ENCODE assay signal across 13 cellular contexts in the genomic region with DNA sequence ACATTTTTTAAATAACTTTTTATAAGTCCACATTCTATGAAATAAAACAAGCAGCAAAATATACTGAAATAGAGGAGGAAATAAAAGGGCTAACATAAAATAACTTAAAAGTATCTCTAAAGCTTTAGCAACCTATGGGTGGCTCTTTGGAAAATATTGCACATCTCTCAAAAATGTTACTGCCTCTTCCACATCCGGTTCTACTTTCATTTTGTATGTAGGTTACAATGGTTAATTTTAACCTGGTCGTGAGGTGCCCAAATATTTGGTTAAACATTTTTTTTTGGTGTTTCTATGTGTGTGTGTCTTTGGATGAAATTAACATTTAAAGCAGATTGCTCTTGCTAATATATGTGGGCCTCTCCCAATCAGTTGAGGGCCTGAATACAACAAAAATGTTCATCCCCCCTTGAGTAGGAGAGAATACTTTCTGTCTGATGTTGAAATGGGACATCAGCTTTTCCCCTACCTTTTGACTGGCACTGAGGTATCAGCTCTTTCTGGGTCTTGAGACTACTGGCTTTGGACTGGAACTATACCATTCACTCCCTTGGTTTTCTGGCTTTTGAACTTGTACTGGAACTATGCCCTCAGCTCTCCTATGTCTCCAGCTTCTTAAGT.
A peak's percentile ranks its signal among the peaks of the same experiment; 100 is the strongest.
DNase-seq lines count a peak whose midpoint lies in the region; ATAC-seq and TF ChIP-seq lines count a peak whose summit lies in the region.
"Had no signal": no experiment of that assay in that cellular context is flagged by ENCODE, and none has a peak within 500 bp of the region (broad histone marks: within the 10 kb centered on the region; RNA-seq: fewer than 3 reads in every experiment).

No MANE protein-coding gene starts in this region.

- intact Hi-C loops in tibial artery (cut with DNase I; ENCODE audit: low total_unique reads), result no loop called here

- peak overlapping the region in 1 of 2 donors; percentile 21 for H3K27ac ChIP-seq in tibial artery
- H3K27ac ChIP-seq: neutrophil, SJCRH30 had no signal

- peak; percentile 69 for ATAC-seq in GM19025 (IDR thresholded peaks at IDR 0.05; ENCODE audit: low read depth, unreplicated experiment)
- ATAC-seq in HG02678 (IDR thresholded peaks at IDR 0.05; ENCODE audit: unreplicated experiment), result peak; percentile 79
- peak; percentile 52 for ATAC-seq in HG03558 (IDR thresholded peaks at IDR 0.05; ENCODE audit: extremely low read depth, unreplicated experiment)

- H3K4me3 ChIP-seq in HAP-1 (no peak overlapping the region), tibial artery (no peak overlapping the region)
- H3K4me3 ChIP-seq: SJCRH30 had no signal

- H3K27me3 ChIP-seq in HAP-1 (ENCODE audit: low read depth) (no peaks in the 10 kb centered on the region), tibial artery (no peaks in the 10 kb centered on the region)
- H3K27me3 ChIP-seq: neutrophil, SJCRH30 had no signal

- TF ChIP-seq CTCF in tibial artery (IDR thresholded peaks at IDR 0.05), result no peak

- H3K4me1 ChIP-seq in HAP-1 (no peaks in the 10 kb centered on the region), tibial artery (peaks cover 0 to 28% (median 4%) of the 10 kb centered on the region in 4 donors)
- H3K4me1 ChIP-seq: SJCRH30 had no signal

- H3K9me3 ChIP-seq in HAP-1 (no peaks in the 10 kb centered on the region), tibial artery (no peaks in the 10 kb centered on the region)
- H3K9me3 ChIP-seq: neutrophil, SJCRH30 had no signal

- DNase-seq in kidney tubule cell (ENCODE audit: low spot score), result peak; percentile 31
- DNase-seq in HAP-1 (ENCODE audit: low spot score in 2 of 2), result no peak
- DNase-seq in tibial artery, result no peak
- DNase-seq in cortex of kidney (lab: John Stamatoyannopoulos, UW), result no peak
- no peak for DNase-seq in NK-92 (lab: John Stamatoyannopoulos, UW; ENCODE audit: unreplicated experiment)
- DNase-seq: CD8-positive, alpha-beta memory T cell; effector CD8-positive, alpha-beta T cell; NCI-H2081 treated with DMSO at 0.1 percent for 48 hours; SJCRH30 had no signal

- in situ Hi-C loops in HAP-1 (cut with MboI; ENCODE audit: low sequenced_read_pairs), result no loop called here

- H3K36me3 ChIP-seq in HAP-1 (replicated peaks) (no peaks in the 10 kb centered on the region), tibial artery (no peaks in the 10 kb centered on the region)
- H3K36me3 ChIP-seq: neutrophil, SJCRH30 had no signal
